Comparison of ENCODE assay signal across 1 cellular context in the genomic region with DNA sequence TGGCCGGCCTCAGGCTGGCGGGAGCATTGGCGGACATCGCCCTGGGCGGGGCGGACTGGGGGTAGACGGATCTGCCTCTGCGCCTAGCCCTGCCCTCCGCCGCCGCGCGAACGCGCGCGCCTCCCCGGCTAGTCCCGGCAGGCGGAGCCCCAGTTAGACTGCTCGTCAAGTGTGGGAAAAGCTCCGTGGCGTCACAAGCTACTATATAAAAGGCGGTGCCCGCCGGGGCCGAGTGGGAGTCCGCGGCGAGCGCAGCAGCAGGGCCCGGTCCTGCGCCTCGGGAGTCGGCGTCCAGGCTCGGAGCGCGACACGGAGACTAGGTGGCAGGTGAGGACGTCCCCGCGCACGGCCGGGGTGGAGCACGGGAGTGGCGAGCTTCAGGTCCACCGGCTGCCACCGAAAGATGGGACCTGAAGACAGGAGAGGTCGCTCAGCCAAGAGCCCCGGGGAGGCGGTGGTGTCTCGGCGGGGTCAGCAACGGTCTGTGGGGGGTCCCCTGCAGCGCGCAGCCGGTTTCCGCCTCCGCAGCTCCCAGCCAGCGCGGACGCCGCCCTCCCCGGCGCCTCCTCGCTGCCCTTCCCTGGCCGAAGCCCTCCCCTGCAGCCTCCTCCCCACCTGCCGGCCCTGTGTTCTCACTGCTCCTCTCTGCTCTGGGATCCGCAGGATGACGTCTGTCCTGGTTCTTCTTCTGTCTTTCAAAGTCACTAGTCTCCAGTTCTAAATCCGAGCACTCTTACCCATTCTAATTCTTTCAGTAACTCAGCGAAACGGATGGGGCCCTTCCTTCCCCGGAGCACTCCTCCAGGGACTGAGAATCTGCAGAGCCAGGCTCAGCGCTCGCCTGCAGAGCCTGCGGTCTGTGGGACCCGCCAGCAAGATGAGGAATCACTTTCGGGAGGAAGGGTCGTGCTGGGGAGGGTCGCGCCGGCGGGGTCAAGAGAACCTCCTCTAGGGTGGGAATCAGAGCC.
TF ChIP-seq lines count a peak whose summit lies in the region.

No MANE protein-coding gene starts in this region.

TF ChIP-seq in WTC11, 78 proteins besides CTCF, POLR2A, EP300 and RAD21 (continued from another document and continues in another):
- TF ChIP-seq EMX1 (CRISPR knock-in tag; IDR thresholded peaks at IDR 0.05) (no peak), FOXJ3 (CRISPR knock-in tag; IDR thresholded peaks at IDR 0.05; ENCODE audit: borderline replicate concordance) (no peak), NFE2L1 (CRISPR knock-in tag; IDR thresholded peaks at IDR 0.05) (no peak), ZNF219 (CRISPR knock-in tag; IDR thresholded peaks at IDR 0.05; ENCODE audit: borderline replicate concordance) (no peak), TP53 (CRISPR knock-in tag; IDR thresholded peaks at IDR 0.05) (no peak), IRF2 (CRISPR knock-in tag; IDR thresholded peaks at IDR 0.05; ENCODE audit: borderline replicate concordance, low read depth) (no peak), ZNF671 (CRISPR knock-in tag; IDR thresholded peaks at IDR 0.05) (no peak), ZNF263 (CRISPR knock-in tag; IDR thresholded peaks at IDR 0.05; ENCODE audit: low read depth) (peak; percentile 13; the same call in 1 of the 2 replicates), NFATC4 (CRISPR knock-in tag; IDR thresholded peaks at IDR 0.05) (no peak), TEAD1 (CRISPR knock-in tag; IDR thresholded peaks at IDR 0.05) (no peak), RORB (CRISPR knock-in tag; IDR thresholded peaks at IDR 0.05) (no peak), SP1 (CRISPR knock-in tag; conservative IDR thresholded peaks at IDR 0.05) (peak; percentile 20; the same call in 1 of the 2 replicates), ZNF121 (CRISPR knock-in tag; IDR thresholded peaks at IDR 0.05) (no peak), ZNF317 (CRISPR knock-in tag; IDR thresholded peaks at IDR 0.05; ENCODE audit: borderline replicate concordance, low read depth) (0 out of 2 replicates have a peak, but pooled peaks have one; percentile 10), SMAD4 (CRISPR knock-in tag; IDR thresholded peaks at IDR 0.05) (no peak), CREB1 (CRISPR knock-in tag; IDR thresholded peaks at IDR 0.05) (no peak)
- TF ChIP-seq, protein P1, sequence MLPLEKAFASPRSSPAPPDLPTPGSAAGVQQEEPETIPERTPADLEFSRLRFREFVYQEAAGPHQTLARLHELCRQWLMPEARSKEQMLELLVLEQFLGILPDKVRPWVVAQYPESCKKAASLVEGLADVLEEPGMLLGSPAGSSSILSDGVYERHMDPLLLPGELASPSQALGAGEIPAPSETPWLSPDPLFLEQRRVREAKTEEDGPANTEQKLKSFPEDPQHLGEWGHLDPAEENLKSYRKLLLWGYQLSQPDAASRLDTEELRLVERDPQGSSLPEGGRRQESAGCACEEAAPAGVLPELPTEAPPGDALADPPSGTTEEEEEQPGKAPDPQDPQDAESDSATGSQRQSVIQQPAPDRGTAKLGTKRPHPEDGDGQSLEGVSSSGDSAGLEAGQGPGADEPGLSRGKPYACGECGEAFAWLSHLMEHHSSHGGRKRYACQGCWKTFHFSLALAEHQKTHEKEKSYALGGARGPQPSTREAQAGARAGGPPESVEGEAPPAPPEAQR (CRISPR knock-in tag; IDR thresholded peaks at IDR 0.05) = no peak
- TF ChIP-seq, protein P2, sequence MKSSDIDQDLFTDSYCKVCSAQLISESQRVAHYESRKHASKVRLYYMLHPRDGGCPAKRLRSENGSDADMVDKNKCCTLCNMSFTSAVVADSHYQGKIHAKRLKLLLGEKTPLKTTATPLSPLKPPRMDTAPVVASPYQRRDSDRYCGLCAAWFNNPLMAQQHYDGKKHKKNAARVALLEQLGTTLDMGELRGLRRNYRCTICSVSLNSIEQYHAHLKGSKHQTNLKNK (CRISPR knock-in tag; IDR thresholded peaks at IDR 0.05) = no peak
- TF ChIP-seq, protein P3, sequence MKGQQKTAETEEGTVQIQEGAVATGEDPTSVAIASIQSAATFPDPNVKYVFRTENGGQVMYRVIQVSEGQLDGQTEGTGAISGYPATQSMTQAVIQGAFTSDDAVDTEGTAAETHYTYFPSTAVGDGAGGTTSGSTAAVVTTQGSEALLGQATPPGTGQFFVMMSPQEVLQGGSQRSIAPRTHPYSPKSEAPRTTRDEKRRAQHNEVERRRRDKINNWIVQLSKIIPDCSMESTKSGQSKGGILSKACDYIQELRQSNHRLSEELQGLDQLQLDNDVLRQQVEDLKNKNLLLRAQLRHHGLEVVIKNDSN (CRISPR knock-in tag; IDR thresholded peaks at IDR 0.05) = no peak
- TF ChIP-seq, protein P4, sequence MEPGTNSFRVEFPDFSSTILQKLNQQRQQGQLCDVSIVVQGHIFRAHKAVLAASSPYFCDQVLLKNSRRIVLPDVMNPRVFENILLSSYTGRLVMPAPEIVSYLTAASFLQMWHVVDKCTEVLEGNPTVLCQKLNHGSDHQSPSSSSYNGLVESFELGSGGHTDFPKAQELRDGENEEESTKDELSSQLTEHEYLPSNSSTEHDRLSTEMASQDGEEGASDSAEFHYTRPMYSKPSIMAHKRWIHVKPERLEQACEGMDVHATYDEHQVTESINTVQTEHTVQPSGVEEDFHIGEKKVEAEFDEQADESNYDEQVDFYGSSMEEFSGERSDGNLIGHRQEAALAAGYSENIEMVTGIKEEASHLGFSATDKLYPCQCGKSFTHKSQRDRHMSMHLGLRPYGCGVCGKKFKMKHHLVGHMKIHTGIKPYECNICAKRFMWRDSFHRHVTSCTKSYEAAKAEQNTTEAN (CRISPR knock-in tag; IDR thresholded peaks at IDR 0.05) = no peak
- TF ChIP-seq, protein P5, sequence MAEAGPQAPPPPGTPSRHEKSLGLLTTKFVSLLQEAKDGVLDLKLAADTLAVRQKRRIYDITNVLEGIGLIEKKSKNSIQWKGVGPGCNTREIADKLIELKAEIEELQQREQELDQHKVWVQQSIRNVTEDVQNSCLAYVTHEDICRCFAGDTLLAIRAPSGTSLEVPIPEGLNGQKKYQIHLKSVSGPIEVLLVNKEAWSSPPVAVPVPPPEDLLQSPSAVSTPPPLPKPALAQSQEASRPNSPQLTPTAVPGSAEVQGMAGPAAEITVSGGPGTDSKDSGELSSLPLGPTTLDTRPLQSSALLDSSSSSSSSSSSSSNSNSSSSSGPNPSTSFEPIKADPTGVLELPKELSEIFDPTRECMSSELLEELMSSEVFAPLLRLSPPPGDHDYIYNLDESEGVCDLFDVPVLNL (CRISPR knock-in tag; IDR thresholded peaks at IDR 0.05; ENCODE audit: borderline replicate concordance, low read depth) = no peak; the same call in 1 of the 2 replicates
- TF ChIP-seq, protein P6, sequence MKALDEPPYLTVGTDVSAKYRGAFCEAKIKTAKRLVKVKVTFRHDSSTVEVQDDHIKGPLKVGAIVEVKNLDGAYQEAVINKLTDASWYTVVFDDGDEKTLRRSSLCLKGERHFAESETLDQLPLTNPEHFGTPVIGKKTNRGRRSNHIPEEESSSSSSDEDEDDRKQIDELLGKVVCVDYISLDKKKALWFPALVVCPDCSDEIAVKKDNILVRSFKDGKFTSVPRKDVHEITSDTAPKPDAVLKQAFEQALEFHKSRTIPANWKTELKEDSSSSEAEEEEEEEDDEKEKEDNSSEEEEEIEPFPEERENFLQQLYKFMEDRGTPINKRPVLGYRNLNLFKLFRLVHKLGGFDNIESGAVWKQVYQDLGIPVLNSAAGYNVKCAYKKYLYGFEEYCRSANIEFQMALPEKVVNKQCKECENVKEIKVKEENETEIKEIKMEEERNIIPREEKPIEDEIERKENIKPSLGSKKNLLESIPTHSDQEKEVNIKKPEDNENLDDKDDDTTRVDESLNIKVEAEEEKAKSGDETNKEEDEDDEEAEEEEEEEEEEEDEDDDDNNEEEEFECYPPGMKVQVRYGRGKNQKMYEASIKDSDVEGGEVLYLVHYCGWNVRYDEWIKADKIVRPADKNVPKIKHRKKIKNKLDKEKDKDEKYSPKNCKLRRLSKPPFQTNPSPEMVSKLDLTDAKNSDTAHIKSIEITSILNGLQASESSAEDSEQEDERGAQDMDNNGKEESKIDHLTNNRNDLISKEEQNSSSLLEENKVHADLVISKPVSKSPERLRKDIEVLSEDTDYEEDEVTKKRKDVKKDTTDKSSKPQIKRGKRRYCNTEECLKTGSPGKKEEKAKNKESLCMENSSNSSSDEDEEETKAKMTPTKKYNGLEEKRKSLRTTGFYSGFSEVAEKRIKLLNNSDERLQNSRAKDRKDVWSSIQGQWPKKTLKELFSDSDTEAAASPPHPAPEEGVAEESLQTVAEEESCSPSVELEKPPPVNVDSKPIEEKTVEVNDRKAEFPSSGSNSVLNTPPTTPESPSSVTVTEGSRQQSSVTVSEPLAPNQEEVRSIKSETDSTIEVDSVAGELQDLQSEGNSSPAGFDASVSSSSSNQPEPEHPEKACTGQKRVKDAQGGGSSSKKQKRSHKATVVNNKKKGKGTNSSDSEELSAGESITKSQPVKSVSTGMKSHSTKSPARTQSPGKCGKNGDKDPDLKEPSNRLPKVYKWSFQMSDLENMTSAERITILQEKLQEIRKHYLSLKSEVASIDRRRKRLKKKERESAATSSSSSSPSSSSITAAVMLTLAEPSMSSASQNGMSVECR (CRISPR knock-in tag; IDR thresholded peaks at IDR 0.05; ENCODE audit: borderline replicate concordance) = peak; percentile 68
- TF ChIP-seq, protein P7, sequence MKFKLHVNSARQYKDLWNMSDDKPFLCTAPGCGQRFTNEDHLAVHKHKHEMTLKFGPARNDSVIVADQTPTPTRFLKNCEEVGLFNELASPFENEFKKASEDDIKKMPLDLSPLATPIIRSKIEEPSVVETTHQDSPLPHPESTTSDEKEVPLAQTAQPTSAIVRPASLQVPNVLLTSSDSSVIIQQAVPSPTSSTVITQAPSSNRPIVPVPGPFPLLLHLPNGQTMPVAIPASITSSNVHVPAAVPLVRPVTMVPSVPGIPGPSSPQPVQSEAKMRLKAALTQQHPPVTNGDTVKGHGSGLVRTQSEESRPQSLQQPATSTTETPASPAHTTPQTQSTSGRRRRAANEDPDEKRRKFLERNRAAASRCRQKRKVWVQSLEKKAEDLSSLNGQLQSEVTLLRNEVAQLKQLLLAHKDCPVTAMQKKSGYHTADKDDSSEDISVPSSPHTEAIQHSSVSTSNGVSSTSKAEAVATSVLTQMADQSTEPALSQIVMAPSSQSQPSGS (CRISPR knock-in tag; IDR thresholded peaks at IDR 0.05; ENCODE audit: borderline replicate concordance, low read depth) = no peak
- TF ChIP-seq, protein P8, sequence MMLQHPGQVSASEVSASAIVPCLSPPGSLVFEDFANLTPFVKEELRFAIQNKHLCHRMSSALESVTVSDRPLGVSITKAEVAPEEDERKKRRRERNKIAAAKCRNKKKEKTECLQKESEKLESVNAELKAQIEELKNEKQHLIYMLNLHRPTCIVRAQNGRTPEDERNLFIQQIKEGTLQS (CRISPR knock-in tag; conservative IDR thresholded peaks at IDR 0.05) = no peak
- TF ChIP-seq, protein P9, sequence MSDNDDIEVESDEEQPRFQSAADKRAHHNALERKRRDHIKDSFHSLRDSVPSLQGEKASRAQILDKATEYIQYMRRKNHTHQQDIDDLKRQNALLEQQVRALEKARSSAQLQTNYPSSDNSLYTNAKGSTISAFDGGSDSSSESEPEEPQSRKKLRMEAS (CRISPR knock-in tag; IDR thresholded peaks at IDR 0.05) = peak; percentile 31; the same call in 1 of the 2 replicates
- TF ChIP-seq, protein P10, sequence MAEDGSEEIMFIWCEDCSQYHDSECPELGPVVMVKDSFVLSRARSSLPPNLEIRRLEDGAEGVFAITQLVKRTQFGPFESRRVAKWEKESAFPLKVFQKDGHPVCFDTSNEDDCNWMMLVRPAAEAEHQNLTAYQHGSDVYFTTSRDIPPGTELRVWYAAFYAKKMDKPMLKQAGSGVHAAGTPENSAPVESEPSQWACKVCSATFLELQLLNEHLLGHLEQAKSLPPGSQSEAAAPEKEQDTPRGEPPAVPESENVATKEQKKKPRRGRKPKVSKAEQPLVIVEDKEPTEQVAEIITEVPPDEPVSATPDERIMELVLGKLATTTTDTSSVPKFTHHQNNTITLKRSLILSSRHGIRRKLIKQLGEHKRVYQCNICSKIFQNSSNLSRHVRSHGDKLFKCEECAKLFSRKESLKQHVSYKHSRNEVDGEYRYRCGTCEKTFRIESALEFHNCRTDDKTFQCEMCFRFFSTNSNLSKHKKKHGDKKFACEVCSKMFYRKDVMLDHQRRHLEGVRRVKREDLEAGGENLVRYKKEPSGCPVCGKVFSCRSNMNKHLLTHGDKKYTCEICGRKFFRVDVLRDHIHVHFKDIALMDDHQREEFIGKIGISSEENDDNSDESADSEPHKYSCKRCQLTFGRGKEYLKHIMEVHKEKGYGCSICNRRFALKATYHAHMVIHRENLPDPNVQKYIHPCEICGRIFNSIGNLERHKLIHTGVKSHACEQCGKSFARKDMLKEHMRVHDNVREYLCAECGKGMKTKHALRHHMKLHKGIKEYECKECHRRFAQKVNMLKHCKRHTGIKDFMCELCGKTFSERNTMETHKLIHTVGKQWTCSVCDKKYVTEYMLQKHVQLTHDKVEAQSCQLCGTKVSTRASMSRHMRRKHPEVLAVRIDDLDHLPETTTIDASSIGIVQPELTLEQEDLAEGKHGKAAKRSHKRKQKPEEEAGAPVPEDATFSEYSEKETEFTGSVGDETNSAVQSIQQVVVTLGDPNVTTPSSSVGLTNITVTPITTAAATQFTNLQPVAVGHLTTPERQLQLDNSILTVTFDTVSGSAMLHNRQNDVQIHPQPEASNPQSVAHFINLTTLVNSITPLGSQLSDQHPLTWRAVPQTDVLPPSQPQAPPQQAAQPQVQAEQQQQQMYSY (CRISPR knock-in tag; IDR thresholded peaks at IDR 0.05) = 0 out of 2 replicates have a peak, but pooled peaks have one; percentile 30
- TF ChIP-seq, protein P11, sequence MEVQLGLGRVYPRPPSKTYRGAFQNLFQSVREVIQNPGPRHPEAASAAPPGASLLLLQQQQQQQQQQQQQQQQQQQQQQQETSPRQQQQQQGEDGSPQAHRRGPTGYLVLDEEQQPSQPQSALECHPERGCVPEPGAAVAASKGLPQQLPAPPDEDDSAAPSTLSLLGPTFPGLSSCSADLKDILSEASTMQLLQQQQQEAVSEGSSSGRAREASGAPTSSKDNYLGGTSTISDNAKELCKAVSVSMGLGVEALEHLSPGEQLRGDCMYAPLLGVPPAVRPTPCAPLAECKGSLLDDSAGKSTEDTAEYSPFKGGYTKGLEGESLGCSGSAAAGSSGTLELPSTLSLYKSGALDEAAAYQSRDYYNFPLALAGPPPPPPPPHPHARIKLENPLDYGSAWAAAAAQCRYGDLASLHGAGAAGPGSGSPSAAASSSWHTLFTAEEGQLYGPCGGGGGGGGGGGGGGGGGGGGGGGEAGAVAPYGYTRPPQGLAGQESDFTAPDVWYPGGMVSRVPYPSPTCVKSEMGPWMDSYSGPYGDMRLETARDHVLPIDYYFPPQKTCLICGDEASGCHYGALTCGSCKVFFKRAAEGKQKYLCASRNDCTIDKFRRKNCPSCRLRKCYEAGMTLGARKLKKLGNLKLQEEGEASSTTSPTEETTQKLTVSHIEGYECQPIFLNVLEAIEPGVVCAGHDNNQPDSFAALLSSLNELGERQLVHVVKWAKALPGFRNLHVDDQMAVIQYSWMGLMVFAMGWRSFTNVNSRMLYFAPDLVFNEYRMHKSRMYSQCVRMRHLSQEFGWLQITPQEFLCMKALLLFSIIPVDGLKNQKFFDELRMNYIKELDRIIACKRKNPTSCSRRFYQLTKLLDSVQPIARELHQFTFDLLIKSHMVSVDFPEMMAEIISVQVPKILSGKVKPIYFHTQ (CRISPR knock-in tag; IDR thresholded peaks at IDR 0.05) = no peak
- TF ChIP-seq, protein P12, sequence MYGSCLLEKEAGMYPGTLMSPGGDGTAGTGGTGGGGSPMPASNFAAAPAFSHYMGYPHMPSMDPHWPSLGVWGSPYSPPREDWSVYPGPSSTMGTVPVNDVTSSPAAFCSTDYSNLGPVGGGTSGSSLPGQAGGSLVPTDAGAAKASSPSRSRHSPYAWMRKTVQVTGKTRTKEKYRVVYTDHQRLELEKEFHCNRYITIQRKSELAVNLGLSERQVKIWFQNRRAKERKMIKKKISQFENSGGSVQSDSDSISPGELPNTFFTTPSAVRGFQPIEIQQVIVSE (CRISPR knock-in tag; IDR thresholded peaks at IDR 0.05; ENCODE audit: borderline replicate concordance) = no peak
- TF ChIP-seq, protein P13, sequence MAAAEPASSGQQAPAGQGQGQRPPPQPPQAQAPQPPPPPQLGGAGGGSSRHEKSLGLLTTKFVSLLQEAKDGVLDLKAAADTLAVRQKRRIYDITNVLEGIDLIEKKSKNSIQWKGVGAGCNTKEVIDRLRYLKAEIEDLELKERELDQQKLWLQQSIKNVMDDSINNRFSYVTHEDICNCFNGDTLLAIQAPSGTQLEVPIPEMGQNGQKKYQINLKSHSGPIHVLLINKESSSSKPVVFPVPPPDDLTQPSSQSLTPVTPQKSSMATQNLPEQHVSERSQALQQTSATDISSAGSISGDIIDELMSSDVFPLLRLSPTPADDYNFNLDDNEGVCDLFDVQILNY (CRISPR knock-in tag; IDR thresholded peaks at IDR 0.05) = peak; percentile 54; the same call in 1 of the 2 replicates
